In the genomic region with DNA sequence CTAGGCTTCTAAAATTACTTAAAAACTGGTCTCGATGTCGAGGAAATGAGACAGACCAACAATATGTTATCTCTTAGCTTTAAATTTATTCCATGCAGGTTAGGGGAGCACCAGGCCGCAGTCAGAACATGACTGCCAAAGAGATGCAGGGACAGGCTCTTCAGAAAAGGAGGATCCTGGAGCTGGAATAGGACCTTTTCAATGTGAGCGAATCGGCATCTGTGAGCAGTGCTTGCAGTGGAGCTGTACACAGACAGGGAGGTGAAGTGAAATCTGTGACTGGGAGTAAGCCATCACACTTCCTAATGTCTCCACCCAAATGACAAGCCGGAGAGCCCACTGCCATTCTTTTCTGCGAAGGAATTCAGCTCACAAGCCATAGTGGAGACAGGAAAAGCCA, we compare ENCODE assay signal across 25 cellular contexts.
DNase-seq lines count a peak whose midpoint lies in the region; ATAC-seq and TF ChIP-seq lines count a peak whose summit lies in the region.
"Had no signal": no experiment of that assay in that cellular context is flagged by ENCODE, and none has a peak within 500 bp of the region (broad histone marks: within the 10 kb centered on the region; RNA-seq: fewer than 3 reads in every experiment).

No MANE protein-coding gene starts in this region.

- H3K36me3 Mint-ChIP-seq in glutamatergic neuron (ENCODE audit: unreplicated experiment) (no peaks in the 10 kb centered on the region), nephron progenitor cell (ENCODE audit: low read depth) (no peaks in the 10 kb centered on the region)

- H3K4me3 Mint-ChIP-seq in glutamatergic neuron (ENCODE audit: unreplicated experiment) (peak overlapping the region; percentile 48), nephron progenitor cell (no peak overlapping the region)
- H3K4me3 Mint-ChIP-seq: activated CD8-positive, alpha-beta T cell treated with anti-CD3 and anti-CD28 coated beads for 36 hours had no signal

- DNase-seq in UCSD-AML1 (lab: John Stamatoyannopoulos, UW; ENCODE audit: unreplicated experiment), result peak; percentile 5
- DNase-seq in glutamatergic neuron, result peak; percentile 24
- no peak for DNase-seq in nephron progenitor cell
- DNase-seq in right lobe of liver, result no peak
- DNase-seq in effector CD4-positive, alpha-beta T cell, result no peak
- DNase-seq: activated CD4-positive, CD25-positive, alpha-beta regulatory T cell treated with anti-CD3 and anti-CD28 coated beads, Interleukin-2, amount 50 U/mL, for 72 hours; activated CD8-positive, alpha-beta T cell treated with anti-CD3 and anti-CD28 coated beads for 36 hours; activated gamma-delta T cell treated with Interleukin-2 at 50 U/mL for 16 hours; hippocampal formation; lower lobe of right lung; MG63; NCI-H1417; NCI-H526; spleen; stimulated activated CD4-positive, alpha-beta T cell treated with anti-CD3 and anti-CD28 coated beads, Interleukin-4, amount 100 ng/mL, for 1 hour; stimulated activated naive CD4-positive, alpha-beta T cell; T-helper 9 cell had no signal

- TF ChIP-seq CTCF in C4-2B (conservative IDR thresholded peaks at IDR 0.05), result no peak
- no peak for TF ChIP-seq CTCF in glutamatergic neuron (IDR thresholded peaks at IDR 0.05; ENCODE audit: partially characterized antibody, unreplicated experiment)
- TF ChIP-seq CTCF in nephron progenitor cell (IDR thresholded peaks at IDR 0.05), result no peak
- TF ChIP-seq CTCF in right lobe of liver (IDR thresholded peaks at IDR 0.05), result no peak

- no peaks in the 10 kb centered on the region for H3K4me1 ChIP-seq in right lobe of liver
- H3K4me1 ChIP-seq: BLaER1 treated with 17β-estradiol and CSF1 and Interleukin-3, amounts not matched to agents 10 nM and 100 nM; lower lobe of right lung; spleen had no signal

- H3K27ac Mint-ChIP-seq in glutamatergic neuron (ENCODE audit: unreplicated experiment), result peak overlapping the region; percentile 65
- peak overlapping the region; percentile 61 for H3K27ac Mint-ChIP-seq in nephron progenitor cell
- H3K27ac Mint-ChIP-seq: activated CD8-positive, alpha-beta T cell treated with anti-CD3 and anti-CD28 coated beads for 36 hours had no signal

- H3K9me3 ChIP-seq in right lobe of liver, result no peaks in the 10 kb centered on the region
- H3K9me3 ChIP-seq: BLaER1 treated with 17β-estradiol and CSF1 and Interleukin-3, amounts not matched to agents 10 nM and 100 nM; lower lobe of right lung; MG63; spleen; tibial nerve had no signal

- no peak for TF ChIP-seq POLR2A in right lobe of liver (IDR thresholded peaks at IDR 0.05)

- peaks cover 47% of the 10 kb centered on the region for H3K4me1 Mint-ChIP-seq in glutamatergic neuron (ENCODE audit: low read depth, unreplicated experiment)
- H3K4me1 Mint-ChIP-seq in nephron progenitor cell, result peaks cover 9% of the 10 kb centered on the region

- H3K4me3 ChIP-seq in right lobe of liver, result no peak overlapping the region
- H3K4me3 ChIP-seq: BLaER1 treated with 17β-estradiol and CSF1 and Interleukin-3, amounts not matched to agents 10 nM and 100 nM; K562; lower lobe of right lung; MG63; spleen; tibial nerve had no signal

- H3K27ac ChIP-seq in C4-2B (peak overlapping the region; percentile 20; the same call in 1 of the 2 replicates), right lobe of liver (no peak overlapping the region)
- H3K27ac ChIP-seq: BLaER1 treated with 17β-estradiol and CSF1 and Interleukin-3, amounts not matched to agents 10 nM and 100 nM; epithelial cell of prostate; lower lobe of right lung; RWPE1; spleen had no signal

- intact Hi-C loops in right lobe of liver (cut with DNase I), result no loop called here

- H3K36me3 ChIP-seq in right lobe of liver, result no peaks in the 10 kb centered on the region
- H3K36me3 ChIP-seq: BLaER1 treated with 17β-estradiol and CSF1 and Interleukin-3, amounts not matched to agents 10 nM and 100 nM; lower lobe of right lung; MG63; spleen; tibial nerve had no signal

- H3K27me3 ChIP-seq in right lobe of liver, result no peaks in the 10 kb centered on the region
- H3K27me3 ChIP-seq: BLaER1 treated with 17β-estradiol and CSF1 and Interleukin-3, amounts not matched to agents 10 nM and 100 nM; MG63; spleen; tibial nerve had no signal

- whole genome bisulfite sequencing in right lobe of liver (ENCODE audit: insufficient coverage, low coverage, low lambda C conversion rate, missing lambda C conversion rate), result 77% methylated on average over 6 of the region's 7 CpGs

- H3K27me3 Mint-ChIP-seq in glutamatergic neuron (ENCODE audit: unreplicated experiment) (peaks cover 13% of the 10 kb centered on the region), nephron progenitor cell (ENCODE audit: low read depth, poor library complexity) (peaks cover 4% of the 10 kb centered on the region)

- ATAC-seq in right lobe of liver, result no peak
- no peak for ATAC-seq in GM21390 (IDR thresholded peaks at IDR 0.05; ENCODE audit: unreplicated experiment)
- ATAC-seq in GM21447 (IDR thresholded peaks at IDR 0.05; ENCODE audit: unreplicated experiment), result no peak
- ATAC-seq: activated CD8-positive, alpha-beta T cell treated with anti-CD3 and anti-CD28 coated beads for 36 hours; K562; lower lobe of right lung had no signal

- H3K9me3 Mint-ChIP-seq in glutamatergic neuron (ENCODE audit: unreplicated experiment) (peaks cover 15% of the 10 kb centered on the region), nephron progenitor cell (no peaks in the 10 kb centered on the region)
- H3K9me3 Mint-ChIP-seq: activated CD8-positive, alpha-beta T cell treated with anti-CD3 and anti-CD28 coated beads for 36 hours had no signal

Comparison
In these comparisons a context has a peak if more than half of its experiments do, and no peak if none do; other contexts are left out.
1. DNase-seq: peak in UCSD-AML1 (single experiment) and glutamatergic neuron (single experiment); none in nephron progenitor cell (single experiment), right lobe of liver (0 of 3) and effector CD4-positive, alpha-beta T cell (single experiment).